9 cellular contexts compared by ENCODE assay signal in genomic region chr14:63650336-63650952, GRCh38. TPM values are rescaled to one million over a fixed set of nuclear protein-coding genes. Genes with fewer than 3 reads are reported as not detected.
DNase-seq lines count a peak whose midpoint lies in the region; ATAC-seq and TF ChIP-seq lines count a peak whose summit lies in the region.
"Had no signal": no experiment of that assay in that cellular context is flagged by ENCODE, and none has a peak within 500 bp of the region (broad histone marks: within the 10 kb centered on the region; RNA-seq: fewer than 3 reads in every experiment).

No MANE protein-coding gene starts in this region.

- H3K27me3 ChIP-seq in left lung (no peaks in the 10 kb centered on the region), mammary epithelial cell (ENCODE audit: insufficient read depth, low read length) (no peaks in the 10 kb centered on the region)
- H3K27me3 ChIP-seq: vagina had no signal

- no peak overlapping the region for H2AFZ ChIP-seq in mammary epithelial cell (ENCODE audit: low read depth, low read length)

- peak; percentile 81 for DNase-seq in activated CD8-positive, alpha-beta T cell treated with anti-CD3 and anti-CD28 coated beads for 36 hours
- peak in 1 of 2 donors; percentile 66 for DNase-seq in left lung
- no peak for DNase-seq in DMS79 treated with DMSO at 0.1 percent for 48 hours (lab: John Stamatoyannopoulos, UW)
- no peak for DNase-seq in mammary epithelial cell
- no peak for DNase-seq in mucosa of gallbladder (ENCODE audit: low spot score)

- TF ChIP-seq CTCF in activated CD8-positive, alpha-beta T cell treated with anti-CD3 and anti-CD28 coated beads for 36 hours (IDR thresholded peaks at IDR 0.05), result no peak
- TF ChIP-seq CTCF in left lung (IDR thresholded peaks at IDR 0.05) (no peak), mammary epithelial cell (conservative IDR thresholded peaks at IDR 0.05 in 1 of 2, IDR thresholded peaks at IDR 0.05 in 1 of 2; ENCODE audit: extremely low read depth in 1 of 2, insufficient read depth in 1 of 2, low read depth in 1 of 2, low read length in 2 of 2) (no peak)

- H3K27me3 Mint-ChIP-seq in activated CD8-positive, alpha-beta T cell treated with anti-CD3 and anti-CD28 coated beads for 36 hours, result no peaks in the 10 kb centered on the region
- no peaks in the 10 kb centered on the region for H3K27me3 Mint-ChIP-seq in stimulated activated naive CD8-positive, alpha-beta T cell treated with anti-CD3 and anti-CD28 coated beads, Interleukin-15, Interleukin-2, amounts not matched to agents 100 ng/mL and 50 ng/mL, for 24 hours

- no peak overlapping the region for H3K4me2 ChIP-seq in mammary epithelial cell (ENCODE audit: insufficient read depth, low read depth, low read length)

- intact Hi-C loops in activated CD8-positive, alpha-beta T cell treated with anti-CD3 and anti-CD28 coated beads for 36 hours (cut with micrococcal nuclease), result no loop called here
- intact Hi-C loops in left lung (cut with DNase I) (no loop called here), mammary epithelial cell (cut with micrococcal nuclease) (no loop called here)

- BruUV-seq in mammary epithelial cell (replicated peaks; lab: Mats Ljungman, UMichigan), result no TSS peak

- in situ Hi-C loops in mammary epithelial cell (cut with MboI; ENCODE audit: low sequenced_read_pairs in 2 of 2), result no loop called here

- H3K4me3 Mint-ChIP-seq in activated CD8-positive, alpha-beta T cell treated with anti-CD3 and anti-CD28 coated beads for 36 hours, result peak overlapping the region; percentile 59
- H3K4me3 Mint-ChIP-seq in stimulated activated naive CD8-positive, alpha-beta T cell treated with anti-CD3 and anti-CD28 coated beads, Interleukin-15, Interleukin-2, amounts not matched to agents 100 ng/mL and 50 ng/mL, for 24 hours, result peak overlapping the region; percentile 62

- peak overlapping the region; percentile 94 for H3K27ac Mint-ChIP-seq in activated CD8-positive, alpha-beta T cell treated with anti-CD3 and anti-CD28 coated beads for 36 hours
- peak overlapping the region; percentile 93 for H3K27ac Mint-ChIP-seq in stimulated activated naive CD8-positive, alpha-beta T cell treated with anti-CD3 and anti-CD28 coated beads, Interleukin-15, Interleukin-2, amounts not matched to agents 100 ng/mL and 50 ng/mL, for 24 hours

- H3K4me1 ChIP-seq in left lung, result no peaks in the 10 kb centered on the region
- no peaks in the 10 kb centered on the region for H3K4me1 ChIP-seq in mammary epithelial cell (ENCODE audit: insufficient read depth, low read length)
- H3K4me1 ChIP-seq: vagina had no signal

- H3K79me2 ChIP-seq in mammary epithelial cell (ENCODE audit: insufficient read depth, low read length), result no peaks in the 10 kb centered on the region

- ATAC-seq in HG02759 (IDR thresholded peaks at IDR 0.05; ENCODE audit: unreplicated experiment), result peak; percentile 59
- ATAC-seq in activated CD8-positive, alpha-beta T cell treated with anti-CD3 and anti-CD28 coated beads for 36 hours, result peak; percentile 95
- peak; percentile 96 for ATAC-seq in left lung
- no peak for ATAC-seq in GM18870 (IDR thresholded peaks at IDR 0.05; ENCODE audit: unreplicated experiment)

- CTCF ChIA-PET in activated CD8-positive, alpha-beta T cell treated with anti-CD3 and anti-CD28 coated beads for 36 hours (lab: Charles Lee), result interaction anchor here (0.9 to 3.9 kb wide), 9 partner anchors 7 to 653 kb away, joined by 3 to 23 read pairs (median 4); partner anchors contain the start of gene WDR89
- CTCF ChIA-PET in mammary epithelial cell (lab: Charles Lee; ENCODE audit: low non-redundant PET), result no interaction called here

- no peak overlapping the region for H3K9ac ChIP-seq in mammary epithelial cell (ENCODE audit: insufficient read depth, low read length)

- H3K9me3 ChIP-seq in left lung, result no peaks in the 10 kb centered on the region
- no peaks in the 10 kb centered on the region for H3K9me3 ChIP-seq in mammary epithelial cell (replicated peaks; ENCODE audit: insufficient read depth, low read length)
- H3K9me3 ChIP-seq: vagina had no signal

- H3K36me3 Mint-ChIP-seq in activated CD8-positive, alpha-beta T cell treated with anti-CD3 and anti-CD28 coated beads for 36 hours (ENCODE audit: low read depth), result peaks cover 13% of the 10 kb centered on the region
- H3K36me3 Mint-ChIP-seq in stimulated activated naive CD8-positive, alpha-beta T cell treated with anti-CD3 and anti-CD28 coated beads, Interleukin-15, Interleukin-2, amounts not matched to agents 100 ng/mL and 50 ng/mL, for 24 hours (ENCODE audit: low read depth), result peaks cover 5% of the 10 kb centered on the region

- H3K4me1 Mint-ChIP-seq in activated CD8-positive, alpha-beta T cell treated with anti-CD3 and anti-CD28 coated beads for 36 hours (ENCODE audit: low read depth), result peaks cover 28% of the 10 kb centered on the region
- H3K4me1 Mint-ChIP-seq in stimulated activated naive CD8-positive, alpha-beta T cell treated with anti-CD3 and anti-CD28 coated beads, Interleukin-15, Interleukin-2, amounts not matched to agents 100 ng/mL and 50 ng/mL, for 24 hours (ENCODE audit: low read depth), result peaks cover 39% of the 10 kb centered on the region

- no peaks in the 10 kb centered on the region for H4K20me1 ChIP-seq in mammary epithelial cell (ENCODE audit: insufficient read depth, low read length)

- H3K27ac ChIP-seq in left lung (peak overlapping the region; percentile 40 to 73), mammary epithelial cell (ENCODE audit: insufficient read depth, low read depth, low read length) (no peak overlapping the region)
- H3K27ac ChIP-seq: vagina had no signal

- POLR2A ChIA-PET in activated CD8-positive, alpha-beta T cell treated with anti-CD3 and anti-CD28 coated beads for 36 hours (lab: Charles Lee), result interaction anchor here (3.5 kb wide), 1 partner anchor 9 kb away, joined by 29 read pairs; the partner anchor contains the start of gene WDR89

- 81% methylated on average over 3 of the region's 3 CpGs for WGBS in mammary epithelial cell (ENCODE audit: low coverage, missing lambda C conversion rate)

- no peaks in the 10 kb centered on the region for H3K9me3 Mint-ChIP-seq in activated CD8-positive, alpha-beta T cell treated with anti-CD3 and anti-CD28 coated beads for 36 hours
- no peaks in the 10 kb centered on the region for H3K9me3 Mint-ChIP-seq in stimulated activated naive CD8-positive, alpha-beta T cell treated with anti-CD3 and anti-CD28 coated beads, Interleukin-15, Interleukin-2, amounts not matched to agents 100 ng/mL and 50 ng/mL, for 24 hours

- H3K36me3 ChIP-seq in left lung, result no peaks in the 10 kb centered on the region
- no peaks in the 10 kb centered on the region for H3K36me3 ChIP-seq in mammary epithelial cell (ENCODE audit: insufficient read depth, low read length)

- H3K4me3 ChIP-seq in left lung (no peak overlapping the region), mammary epithelial cell (replicated peaks in 1 of 3; ENCODE audit: insufficient read depth in 1 of 3, low read depth in 2 of 3, low read length in 3 of 3) (no peak overlapping the region)
- H3K4me3 ChIP-seq: vagina had no signal

- dilution Hi-C loops in mammary epithelial cell (cut with HindIII; ENCODE audit: low sequenced_read_pairs), result no loop called here

RNA-seq across cellular contexts. Expression of gene WDR89, which starts 8.8 kb away (rescaled TPM):
- total RNA-seq in activated CD8-positive, alpha-beta T cell treated with anti-CD3 and anti-CD28 coated beads for 36 hours, result 10 to 100 TPM; 30.9 to 33.4 TPM
- total RNA-seq in left lung (10 to 100 TPM; 10.9 to 13.4 TPM), mammary epithelial cell (10 to 100 TPM; 10.5 to 13.0 TPM), mucosa of gallbladder (13.9 TPM)
- 5.7 TPM for polyA plus RNA-seq in mammary epithelial cell
- 24.5 TPM for polyA minus RNA-seq in mammary epithelial cell
